Comparison of ENCODE assay signal across 15 cellular contexts in the genomic region with DNA sequence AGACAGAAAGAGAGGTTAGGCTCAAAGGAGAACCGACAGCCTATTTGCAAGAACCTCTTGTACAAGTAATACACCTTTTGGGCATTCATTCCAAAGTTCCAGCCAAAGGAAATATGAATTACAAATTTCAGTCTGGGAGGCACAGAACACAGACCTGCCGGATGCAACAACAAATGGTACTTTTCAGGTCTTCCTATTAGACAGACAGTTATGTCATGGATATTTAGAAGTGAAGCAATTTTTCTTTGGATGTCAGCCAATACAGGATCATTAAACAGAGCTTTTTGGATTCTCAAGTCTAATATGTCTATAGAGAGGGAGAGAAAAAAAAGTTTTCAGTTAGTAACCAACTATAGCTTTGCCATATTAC.
DNase-seq lines count a peak whose midpoint lies in the region; ATAC-seq and TF ChIP-seq lines count a peak whose summit lies in the region.
"Had no signal": no experiment of that assay in that cellular context is flagged by ENCODE, and none has a peak within 500 bp of the region (broad histone marks: within the 10 kb centered on the region; RNA-seq: fewer than 3 reads in every experiment).

No MANE protein-coding gene starts in this region.

- intact Hi-C loops in PC-3 (cut with micrococcal nuclease) (no loop called here), aorta (cut with DNase I) (no loop called here)

- H3K27me3 ChIP-seq in PC-3 (ENCODE audit: low read length), result no peaks in the 10 kb centered on the region
- H3K27me3 ChIP-seq in aorta (ENCODE audit: control insufficient read depth in 1 of 2, insufficient read depth in 2 of 2, low read length in 1 of 2), result no peaks in the 10 kb centered on the region
- H3K27me3 ChIP-seq: BE2C had no signal

- TF ChIP-seq RAD21 in Ishikawa (IDR thresholded peaks at IDR 0.05; ENCODE audit: low read depth), result no peak

- WGBS in mesodermal cell (ENCODE audit: insufficient coverage in 2 of 2), 2 experiments, result 75 to 100% methylated on average over 1 to 2 of the region's 2 CpGs
- 1 to 6% methylated on average over 2 of the region's 2 CpGs for WGBS in aorta, 2 donors

- H3F3A ChIP-seq in PC-3 (ENCODE audit: low read length, unreplicated experiment), result no peaks in the 10 kb centered on the region

- ATAC-seq in PC-3, result no peak
- no peak for ATAC-seq in aorta (ENCODE audit: low FRiP score)
- ATAC-seq: CD8-positive, alpha-beta T cell; Panc1 had no signal

- DNase-seq in PC-3, result peak; percentile 9
- no peak for DNase-seq in aorta
- no peak for DNase-seq in activated naive CD8-positive, alpha-beta T cell treated with anti-CD3 and anti-CD28 coated beads for 36 hours
- no peak for DNase-seq in C1 segment of cervical spinal cord (lab: John Stamatoyannopoulos, UW)
- no peak for DNase-seq in NCI-H82 (lab: John Stamatoyannopoulos, UW)
- DNase-seq: BE2C; CD8-positive, alpha-beta T cell; HFFc6; NCI-H1436; NCI-H2227 treated with DMSO at 0.1 percent for 48 hours; SHP77 treated with DMSO at 0.1 percent for 48 hours had no signal

- peaks cover 12% of the 10 kb centered on the region for H3K4me1 ChIP-seq in PC-3 (ENCODE audit: insufficient read depth, low read length)
- no peaks in the 10 kb centered on the region for H3K4me1 ChIP-seq in mesodermal cell (ENCODE audit: control insufficient read depth, insufficient read depth, low read length, poor library complexity, severe bottlenecking)
- H3K4me1 ChIP-seq in aorta (ENCODE audit: control insufficient read depth in 1 of 2, insufficient read depth in 2 of 2, low read length in 2 of 2), result peaks cover 0 to 2% of the 10 kb centered on the region in 2 donors
- H3K4me1 ChIP-seq: BE2C had no signal

- peak overlapping the region in 2 of 5 experiments; percentile 31 to 46 for H3K4me3 Mint-ChIP-seq in brain
- H3K4me3 Mint-ChIP-seq in activated naive CD8-positive, alpha-beta T cell treated with anti-CD3 and anti-CD28 coated beads for 36 hours, result no peak overlapping the region
- H3K4me3 Mint-ChIP-seq: CD8-positive, alpha-beta T cell; HFFc6 had no signal

- TF ChIP-seq EP300 in Ishikawa (IDR thresholded peaks at IDR 0.05; ENCODE audit: borderline replicate concordance), result no peak

- POLR2A ChIA-PET in PC-3 (lab: Charles Lee; ENCODE audit: unreplicated experiment), result no interaction called here

- H3K4me2 ChIP-seq in PC-3 (ENCODE audit: low read length), result no peak overlapping the region; the same call in 1 of the 2 replicates

- H3K36me3 Mint-ChIP-seq in brain, result no peaks in the 10 kb centered on the region
- no peaks in the 10 kb centered on the region for H3K36me3 Mint-ChIP-seq in activated naive CD8-positive, alpha-beta T cell treated with anti-CD3 and anti-CD28 coated beads for 36 hours
- H3K36me3 Mint-ChIP-seq: CD8-positive, alpha-beta T cell had no signal

- TF ChIP-seq CTCF in PC-3 (conservative IDR thresholded peaks at IDR 0.05; ENCODE audit: low read depth, low read length) (no peak), brain (conservative IDR thresholded peaks at IDR 0.05) (no peak)

- no peak overlapping the region for H3K4me3 ChIP-seq in PC-3 (ENCODE audit: low read length)
- no peak overlapping the region for H3K4me3 ChIP-seq in mesodermal cell (ENCODE audit: extremely low read depth, insufficient read depth, low read length, poor library complexity, severe bottlenecking)
- no peak overlapping the region for H3K4me3 ChIP-seq in aorta (ENCODE audit: low read length in 2 of 2)

- no peaks in the 10 kb centered on the region for H3K36me3 ChIP-seq in PC-3 (ENCODE audit: low read depth, low read length)
- no peaks in the 10 kb centered on the region for H3K36me3 ChIP-seq in mesodermal cell (ENCODE audit: control insufficient read depth, insufficient read depth, low read length)
- no peaks in the 10 kb centered on the region for H3K36me3 ChIP-seq in aorta (ENCODE audit: control insufficient read depth in 1 of 2, insufficient read depth in 2 of 2, low read length in 1 of 2)
- H3K36me3 ChIP-seq: BE2C had no signal

- H3K9ac ChIP-seq in PC-3 (ENCODE audit: low read length), result no peak overlapping the region

- H3K27ac ChIP-seq in PC-3 (ENCODE audit: low read length), result no peak overlapping the region
- peak overlapping the region; percentile 51 for H3K27ac ChIP-seq in mesodermal cell (ENCODE audit: low read depth, low read length, severe bottlenecking)
- no peak overlapping the region for H3K27ac ChIP-seq in aorta (ENCODE audit: low read depth in 1 of 2, low read length in 2 of 2)

- H3K9me3 Mint-ChIP-seq in brain, result peaks cover 3 to 35% (median 15%) of the 10 kb centered on the region in 5 experiments
- H3K9me3 Mint-ChIP-seq in activated naive CD8-positive, alpha-beta T cell treated with anti-CD3 and anti-CD28 coated beads for 36 hours, result peaks cover 1% of the 10 kb centered on the region

- H3K79me2 ChIP-seq in PC-3 (ENCODE audit: low read length), result no peaks in the 10 kb centered on the region

- CTCF ChIA-PET in PC-3 (lab: Charles Lee), result no interaction called here

- H3K4me1 Mint-ChIP-seq in brain, result peaks cover 43% of the 10 kb centered on the region
- no peaks in the 10 kb centered on the region for H3K4me1 Mint-ChIP-seq in activated naive CD8-positive, alpha-beta T cell treated with anti-CD3 and anti-CD28 coated beads for 36 hours

- BruUV-seq in PC-3 (replicated peaks; lab: Mats Ljungman, UMichigan), result no TSS peak

- H2AFZ ChIP-seq in PC-3 (ENCODE audit: low read length), result no peak overlapping the region

- no peaks in the 10 kb centered on the region for H4K20me1 ChIP-seq in PC-3 (ENCODE audit: low read length)

- peak overlapping the region; percentile 7 to 97 (median 83) for H3K27ac Mint-ChIP-seq in brain
- H3K27ac Mint-ChIP-seq in activated naive CD8-positive, alpha-beta T cell treated with anti-CD3 and anti-CD28 coated beads for 36 hours, result no peak overlapping the region
- H3K27ac Mint-ChIP-seq: CD8-positive, alpha-beta T cell; HFFc6 had no signal

- H3K27me3 Mint-ChIP-seq in brain, result no peaks in the 10 kb centered on the region
- no peaks in the 10 kb centered on the region for H3K27me3 Mint-ChIP-seq in activated naive CD8-positive, alpha-beta T cell treated with anti-CD3 and anti-CD28 coated beads for 36 hours

- no peaks in the 10 kb centered on the region for H3K9me3 ChIP-seq in PC-3 (ENCODE audit: low read length)
- no peaks in the 10 kb centered on the region for H3K9me3 ChIP-seq in mesodermal cell (ENCODE audit: control insufficient read depth, low read length)
- H3K9me3 ChIP-seq in aorta (ENCODE audit: control insufficient read depth, low read length), result no peaks in the 10 kb centered on the region
- H3K9me3 ChIP-seq: BE2C had no signal

- no peaks in the 10 kb centered on the region for H3K9me2 ChIP-seq in PC-3 (replicated peaks; ENCODE audit: low read length)

TF ChIP-seq in Ishikawa, 13 proteins besides CTCF, POLR2A, EP300 and RAD21:
- peak; percentile 21; the same call in 1 of the 2 replicates for TF ChIP-seq CEBPB (IDR thresholded peaks at IDR 0.05)
- TF ChIP-seq TEAD4 (IDR thresholded peaks at IDR 0.05), result no peak
